In the genomic region with DNA sequence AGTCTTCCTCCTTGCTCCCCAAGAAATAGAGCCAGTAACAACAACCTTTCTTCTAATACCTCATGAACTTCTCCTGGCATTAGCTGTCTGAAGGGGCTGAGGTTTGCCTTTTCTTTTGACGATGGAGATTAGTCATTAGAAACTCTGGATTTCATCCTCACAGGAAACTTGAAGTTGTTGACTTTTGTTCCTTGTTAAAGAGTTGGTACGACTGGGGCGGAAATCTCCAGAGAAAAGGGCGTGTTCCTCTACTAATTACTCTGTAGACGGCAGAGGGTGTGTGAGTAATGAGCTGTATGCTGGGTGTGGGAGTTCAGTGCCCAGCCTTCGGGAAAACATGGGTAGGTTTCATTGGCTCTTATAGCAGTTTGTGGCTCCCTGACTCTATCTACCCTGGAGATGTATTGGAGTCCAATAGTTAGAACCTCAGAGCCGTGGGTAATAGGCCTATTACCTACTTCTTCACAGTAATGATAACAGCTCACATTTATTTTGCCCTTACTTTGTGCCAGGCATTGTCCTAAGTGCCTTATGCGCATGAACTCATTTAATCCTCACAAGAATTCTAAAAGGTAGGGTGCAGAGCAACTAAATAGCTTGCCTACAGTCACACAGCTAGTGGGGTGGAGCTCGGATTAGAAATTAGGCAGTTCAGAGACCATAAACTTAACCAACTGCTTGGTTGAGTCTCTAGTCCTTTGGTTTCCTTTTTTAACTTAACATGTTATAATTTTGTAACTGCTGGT, we compare ENCODE assay signal across 13 cellular contexts. TPM values are rescaled to one million over a fixed set of nuclear protein-coding genes. Genes with fewer than 3 reads are reported as not detected.
DNase-seq lines count a peak whose midpoint lies in the region; ATAC-seq and TF ChIP-seq lines count a peak whose summit lies in the region.
"Had no signal": no experiment of that assay in that cellular context is flagged by ENCODE, and none has a peak within 500 bp of the region (broad histone marks: within the 10 kb centered on the region; RNA-seq: fewer than 3 reads in every experiment).

No MANE protein-coding gene starts in this region.

- H3K36me3 ChIP-seq in hepatocyte (replicated peaks; ENCODE audit: insufficient read depth, low read depth) = no peaks in the 10 kb centered on the region
- no peaks in the 10 kb centered on the region for H3K36me3 ChIP-seq in smooth muscle cell (ENCODE audit: low read depth)
- no peaks in the 10 kb centered on the region for H3K36me3 ChIP-seq in uterus

- H3K4me1 ChIP-seq in hepatocyte (ENCODE audit: insufficient read depth) (peaks cover 5% of the 10 kb centered on the region), smooth muscle cell (ENCODE audit: low read depth) (peaks cover 5% of the 10 kb centered on the region), uterus (no peaks in the 10 kb centered on the region)
- H3K4me1 ChIP-seq: Caco-2 had no signal

- H3K27me3 ChIP-seq in hepatocyte = no peaks in the 10 kb centered on the region
- H3K27me3 ChIP-seq in smooth muscle cell (ENCODE audit: low read depth) = no peaks in the 10 kb centered on the region
- H3K27me3 ChIP-seq in uterus = no peaks in the 10 kb centered on the region

- DNase-seq in HT-29 (ENCODE audit: low spot score) (peak; percentile 73), astrocyte of the hippocampus (ENCODE audit: low read depth, low spot score) (peak; percentile 58), hepatocyte (ENCODE audit: low spot score) (peak; percentile 59), smooth muscle cell (lab: John Stamatoyannopoulos, UW; ENCODE audit: unreplicated experiment) (no peak), globus pallidus (ENCODE audit: low spot score) (no peak), uterus (no peak), NCI-H345 treated with DMSO at 0.1 percent for 48 hours (lab: John Stamatoyannopoulos, UW; ENCODE audit: unreplicated experiment) (no peak)
- DNase-seq: activated CD8-positive, alpha-beta T cell treated with anti-CD3 and anti-CD28 coated beads, Interleukin-2, amount 10 ng/mL, durations not matched to agents 7 days and 5 days; Caco-2; IMR-90; stimulated activated CD8-positive, alpha-beta memory T cell treated with anti-CD3 and anti-CD28 coated beads, Interleukin-4, amount 100 ng/mL, for 48 hours had no signal

- H3K9ac ChIP-seq in smooth muscle cell (ENCODE audit: low read depth) = no peak overlapping the region

- WGBS in hepatocyte (ENCODE audit: low lambda C conversion rate, missing lambda C conversion rate) = 60% methylated on average over 9 of the region's 9 CpGs
- 53% methylated on average over 9 of the region's 9 CpGs for whole genome bisulfite sequencing in smooth muscle cell (ENCODE audit: low lambda C conversion rate)

- intact Hi-C loops in uterus (cut with DNase I; ENCODE audit: low total_unique reads) = no loop called here

- TF ChIP-seq CTCF in hepatocyte (IDR thresholded peaks at IDR 0.05; ENCODE audit: poor library complexity) (no peak), smooth muscle cell (IDR thresholded peaks at IDR 0.05; ENCODE audit: borderline replicate concordance, insufficient read depth, poor library complexity, severe bottlenecking) (no peak), uterus (IDR thresholded peaks at IDR 0.05) (no peak)

- H2AFZ ChIP-seq in hepatocyte (no peak overlapping the region), smooth muscle cell (ENCODE audit: low read depth) (no peak overlapping the region)

- H4K20me1 ChIP-seq in hepatocyte (ENCODE audit: insufficient read depth, poor library complexity, severe bottlenecking) (no peaks in the 10 kb centered on the region), smooth muscle cell (ENCODE audit: low read depth) (no peaks in the 10 kb centered on the region)

- H3K9me3 ChIP-seq in hepatocyte (ENCODE audit: low read depth) (no peaks in the 10 kb centered on the region), smooth muscle cell (replicated peaks; ENCODE audit: low read depth) (no peaks in the 10 kb centered on the region), uterus (no peaks in the 10 kb centered on the region)
- H3K9me3 ChIP-seq: Caco-2 had no signal

- H3K4me2 ChIP-seq in hepatocyte (peak overlapping the region; percentile 18), smooth muscle cell (peak overlapping the region; percentile 21)

- no peak for ATAC-seq in GM21737 (IDR thresholded peaks at IDR 0.05; ENCODE audit: unreplicated experiment)
- ATAC-seq: activated CD8-positive, alpha-beta T cell treated with anti-CD3 and anti-CD28 coated beads, Interleukin-2, amount 10 ng/mL, durations not matched to agents 7 days and 5 days; SK-N-SH treated with all-trans-retinoic acid at 6 μM for 48 hours had no signal

- H3K4me3 ChIP-seq in hepatocyte (no peak overlapping the region), smooth muscle cell (no peak overlapping the region), uterus (no peak overlapping the region)

- H3F3A ChIP-seq in smooth muscle cell (ENCODE audit: low read depth) = no peaks in the 10 kb centered on the region

- H3K27ac ChIP-seq in hepatocyte (peak overlapping the region; percentile 76), smooth muscle cell (ENCODE audit: low read depth) (peak overlapping the region; percentile 53), uterus (no peak overlapping the region)

- H3K79me2 ChIP-seq in hepatocyte = peaks cover 7% of the 10 kb centered on the region
- H3K79me2 ChIP-seq in smooth muscle cell (ENCODE audit: low read depth) = no peaks in the 10 kb centered on the region

- H3K9me2 ChIP-seq in hepatocyte (replicated peaks; ENCODE audit: insufficient read depth) = no peaks in the 10 kb centered on the region

- TF ChIP-seq POLR2A in uterus (IDR thresholded peaks at IDR 0.05) = no peak

RNA-seq across cellular contexts. Expression of a gene that starts 23.4 kb away (rescaled TPM):
- total RNA-seq in HT-29 (2014; rRNA removed; shearing (Covaris generic)) = 20.5 and 24.7 TPM in 2 replicates
- total RNA-seq in hepatocyte (26.7 and 34.2 TPM in 2 replicates), smooth muscle cell (8.9 and 10.6 TPM in 2 replicates), uterus (10 to 100 TPM in 2 of 4 donors, 1 to 10 TPM in 2; 3.1 to 18.9 (median 11.5) TPM)
- polyA plus RNA-seq in hepatocyte (3.1 and 5.4 TPM in 2 replicates), smooth muscle cell (1.5 and 2.5 TPM in 2 replicates)

Comparison
In these comparisons a context has a peak if more than half of its experiments do, and no peak if none do; other contexts are left out.
1. DNase-seq: peak in HT-29 (single experiment), astrocyte of the hippocampus (single experiment) and hepatocyte (single experiment); none in smooth muscle cell (single experiment), globus pallidus (single experiment), uterus (0 of 2) and NCI-H345 treated with DMSO at 0.1 percent for 48 hours (single experiment).
2. H3K27ac ChIP-seq: peak in hepatocyte (single experiment) and smooth muscle cell (single experiment); none in uterus (0 of 2).